ENCODE assay signal across 21 cellular contexts in genomic region chr11:31997955-31998354, GRCh38.
A peak's percentile ranks its signal among the peaks of the same experiment; 100 is the strongest.
DNase-seq lines count a peak whose midpoint lies in the region; ATAC-seq, FAIRE-seq and TF ChIP-seq lines count a peak whose summit lies in the region.
"Had no signal": no experiment of that assay in that cellular context is flagged by ENCODE, and none has a peak within 500 bp of the region (broad histone marks: within the 10 kb centered on the region; RNA-seq: fewer than 3 reads in every experiment).

No MANE protein-coding gene starts in this region.

- peaks cover 4% of the 10 kb centered on the region for H3K36me3 Mint-ChIP-seq in T-helper 17 cell (ENCODE audit: low read depth)
- H3K36me3 Mint-ChIP-seq in activated CD4-positive, alpha-beta memory T cell treated with anti-CD3 and anti-CD28 coated beads for 36 hours: no peaks in the 10 kb centered on the region
- H3K36me3 Mint-ChIP-seq: IgD-negative memory B cell, T-cell had no signal

- no peak for FAIRE-seq in urothelium cell line (lab: Jason Lieb, UNC)
- FAIRE-seq: H1 had no signal

- no peaks in the 10 kb centered on the region for H3K9me3 Mint-ChIP-seq in activated CD4-positive, alpha-beta memory T cell treated with anti-CD3 and anti-CD28 coated beads for 36 hours
- H3K9me3 Mint-ChIP-seq: IgD-negative memory B cell, T-cell had no signal

- H3K4me1 ChIP-seq in breast epithelium: no peaks in the 10 kb centered on the region

- no peak overlapping the region for H3K27ac ChIP-seq in breast epithelium
- H3K27ac ChIP-seq: BLaER1 treated with 17β-estradiol and CSF1 and Interleukin-3, amounts not matched to agents 10 nM and 100 nM; HL-60 had no signal

- H3K27ac Mint-ChIP-seq in T-helper 17 cell: peak overlapping the region; percentile 8
- H3K27ac Mint-ChIP-seq in activated CD4-positive, alpha-beta memory T cell treated with anti-CD3 and anti-CD28 coated beads for 36 hours: no peak overlapping the region
- H3K27ac Mint-ChIP-seq: IgD-negative memory B cell, T-cell had no signal

- peak; percentile 7 for TF ChIP-seq CTCF in fibroblast of mammary gland (conservative IDR thresholded peaks at IDR 0.05; ENCODE audit: control insufficient read depth, insufficient read depth, low read depth, low read length)
- no peak for TF ChIP-seq CTCF in breast epithelium (IDR thresholded peaks at IDR 0.05)

- no peaks in the 10 kb centered on the region for H3K9me3 ChIP-seq in T-helper 17 cell (ENCODE audit: control insufficient read depth, low read length, poor library complexity, severe bottlenecking)
- no peaks in the 10 kb centered on the region for H3K9me3 ChIP-seq in breast epithelium
- H3K9me3 ChIP-seq: BLaER1 treated with 17β-estradiol and CSF1 and Interleukin-3, amounts not matched to agents 10 nM and 100 nM; MG63; SK-N-SH had no signal

- H3K4me3 Mint-ChIP-seq in T-helper 17 cell: no peak overlapping the region
- H3K4me3 Mint-ChIP-seq in activated CD4-positive, alpha-beta memory T cell treated with anti-CD3 and anti-CD28 coated beads for 36 hours: no peak overlapping the region
- H3K4me3 Mint-ChIP-seq: T-cell had no signal

- TF ChIP-seq POLR2A in breast epithelium (IDR thresholded peaks at IDR 0.05): no peak

- CTCF ChIA-PET in activated CD4-positive, alpha-beta memory T cell treated with anti-CD3 and anti-CD28 coated beads for 36 hours (lab: Charles Lee): no interaction called here

- peak; percentile 45 for DNase-seq in DMS114 treated with DMSO at 0.1 percent for 48 hours (lab: John Stamatoyannopoulos, UW; ENCODE audit: unreplicated experiment)
- DNase-seq in NCI-H2171 (lab: John Stamatoyannopoulos, UW): peak; percentile 11
- DNase-seq in T-helper 17 cell: no peak
- DNase-seq in fibroblast of mammary gland (ENCODE audit: low read depth): no peak
- DNase-seq in breast epithelium (ENCODE audit: low spot score in 2 of 2): no peak
- DNase-seq in urothelium cell line (ENCODE audit: low spot score): no peak
- no peak for DNase-seq in activated CD4-positive, alpha-beta memory T cell treated with anti-CD3 and anti-CD28 coated beads for 36 hours
- DNase-seq: GDM1, Kasumi-1, MG63, NCI-H1048, NCI-H1436, NCI-H1930, NCI-H446, SHP77, SK-N-SH, T-cell had no signal

- H3K4me1 Mint-ChIP-seq in T-helper 17 cell: peaks cover 15% of the 10 kb centered on the region
- peaks cover 17% of the 10 kb centered on the region for H3K4me1 Mint-ChIP-seq in activated CD4-positive, alpha-beta memory T cell treated with anti-CD3 and anti-CD28 coated beads for 36 hours (ENCODE audit: low read depth)

- peaks cover 0 to 8% of the 10 kb centered on the region in 2 donors for H3K27me3 ChIP-seq in breast epithelium
- H3K27me3 ChIP-seq: BLaER1 treated with 17β-estradiol and CSF1 and Interleukin-3, amounts not matched to agents 10 nM and 100 nM; MG63 had no signal

- POLR2A ChIA-PET in activated CD4-positive, alpha-beta memory T cell treated with anti-CD3 and anti-CD28 coated beads for 36 hours (lab: Charles Lee): no interaction called here

- intact Hi-C loops in breast epithelium (cut with DNase I; ENCODE audit: low total_unique reads): no loop called here
- intact Hi-C loops in activated CD4-positive, alpha-beta memory T cell treated with anti-CD3 and anti-CD28 coated beads for 36 hours (cut with micrococcal nuclease): no loop called here

- no peak overlapping the region for H3K4me3 ChIP-seq in fibroblast of mammary gland (ENCODE audit: control insufficient read depth, low read depth, low read length)
- H3K4me3 ChIP-seq in breast epithelium: no peak overlapping the region
- H3K4me3 ChIP-seq: BLaER1 treated with 17β-estradiol and CSF1 and Interleukin-3, amounts not matched to agents 10 nM and 100 nM; MG63 had no signal

- no peaks in the 10 kb centered on the region for H3K36me3 ChIP-seq in breast epithelium
- H3K36me3 ChIP-seq: BLaER1 treated with 17β-estradiol and CSF1 and Interleukin-3, amounts not matched to agents 10 nM and 100 nM; MG63 had no signal

- peaks cover 39% of the 10 kb centered on the region for H3K27me3 Mint-ChIP-seq in T-helper 17 cell
- H3K27me3 Mint-ChIP-seq in activated CD4-positive, alpha-beta memory T cell treated with anti-CD3 and anti-CD28 coated beads for 36 hours: peaks cover 6% of the 10 kb centered on the region

- ATAC-seq in T-helper 17 cell: no peak
- ATAC-seq: T-cell had no signal

Comparison
In these comparisons a context has a peak if more than half of its experiments do, and no peak if none do; other contexts are left out.
1. DNase-seq: peak in DMS114 treated with DMSO at 0.1 percent for 48 hours (single experiment) and NCI-H2171 (single experiment); none in T-helper 17 cell (0 of 3), fibroblast of mammary gland (single experiment), breast epithelium (0 of 2), urothelium cell line (single experiment) and activated CD4-positive, alpha-beta memory T cell treated with anti-CD3 and anti-CD28 coated beads for 36 hours (single experiment).